31 cellular contexts compared by ENCODE assay signal in genomic region chr5:113225259-113225658, GRCh38.
"Had no signal": no experiment of that assay in that cellular context is flagged by ENCODE, and none has a peak within 500 bp of the region (broad histone marks: within the 10 kb centered on the region; RNA-seq: fewer than 3 reads in every experiment).

No MANE protein-coding gene starts in this region.

- H3K27ac Mint-ChIP-seq: activated CD4-positive, alpha-beta T cell treated with anti-CD3 and anti-CD28 coated beads, Interleukin-2, amount 10 ng/mL, durations not matched to agents 24 days and 14 days; activated CD8-positive, alpha-beta T cell treated with anti-CD3 and anti-CD28 coated beads for 36 hours; activated naive CD8-positive, alpha-beta T cell treated with anti-CD3 and anti-CD28 coated beads for 36 hours; activated T-cell treated with anti-CD3 and anti-CD28 coated beads, Interleukin-2, amount 50 U/mL, for 72 hours; activated T-helper 17 cell treated with anti-CD3 and anti-CD28 coated beads, Interleukin-2, amount 50 U/mL, for 72 hours; T-helper 1 cell treated with Interleukin-12 subunit alpha and Interleukin-12 subunit beta and Interleukin-4 antibody, amounts not matched to agents 30 μg/mL and 1 μg/mL, for 36 hours had no signal

- H3K27me3 ChIP-seq: cardiac muscle cell, SJCRH30 had no signal

- H3K36me3 ChIP-seq: cardiac muscle cell, SJCRH30 had no signal

- H3K9ac ChIP-seq: SK-N-SH had no signal

- H3K9me3 Mint-ChIP-seq: activated CD4-positive, alpha-beta T cell treated with anti-CD3 and anti-CD28 coated beads, Interleukin-2, amount 10 ng/mL, durations not matched to agents 24 days and 14 days; activated CD8-positive, alpha-beta T cell treated with anti-CD3 and anti-CD28 coated beads for 36 hours; activated naive CD8-positive, alpha-beta T cell treated with anti-CD3 and anti-CD28 coated beads for 36 hours; activated T-cell treated with anti-CD3 and anti-CD28 coated beads, Interleukin-2, amount 50 U/mL, for 72 hours; activated T-helper 17 cell treated with anti-CD3 and anti-CD28 coated beads, Interleukin-2, amount 50 U/mL, for 72 hours; T-helper 1 cell treated with Interleukin-12 subunit alpha and Interleukin-12 subunit beta and Interleukin-4 antibody, amounts not matched to agents 30 μg/mL and 1 μg/mL, for 36 hours had no signal

- H3K36me3 Mint-ChIP-seq: activated naive CD8-positive, alpha-beta T cell treated with anti-CD3 and anti-CD28 coated beads for 36 hours had no signal

- H3K27ac ChIP-seq: cardiac muscle cell, SJCRH30 had no signal

- H3K4me3 ChIP-seq: cardiac muscle cell, K562, SJCRH30 had no signal

- H3K4me2 ChIP-seq: SK-N-SH had no signal

- H3K4me1 Mint-ChIP-seq: activated CD4-positive, alpha-beta T cell treated with anti-CD3 and anti-CD28 coated beads, Interleukin-2, amount 10 ng/mL, durations not matched to agents 24 days and 14 days; activated naive CD8-positive, alpha-beta T cell treated with anti-CD3 and anti-CD28 coated beads for 36 hours; activated T-helper 17 cell treated with anti-CD3 and anti-CD28 coated beads, Interleukin-2, amount 50 U/mL, for 72 hours had no signal

- ATAC-seq: activated CD8-positive, alpha-beta T cell treated with anti-CD3 and anti-CD28 coated beads for 36 hours; activated T-cell treated with anti-CD3 and anti-CD28 coated beads, Interleukin-2, amount 50 U/mL, for 72 hours; activated T-helper 17 cell treated with anti-CD3 and anti-CD28 coated beads, Interleukin-2, amount 50 U/mL, for 72 hours; K562; Panc1 had no signal

- DNase-seq: activated CD4-positive, alpha-beta T cell treated with anti-CD3 and anti-CD28 coated beads, Interleukin-2, amount 10 ng/mL, durations not matched to agents 24 days and 14 days; activated CD4-positive, alpha-beta T cell treated with anti-CD3 and anti-CD28 coated beads, Interleukin-2, amount 50 U/mL, for 4 hours; activated CD4-positive, CD25-positive, alpha-beta regulatory T cell; activated CD8-positive, alpha-beta T cell treated with anti-CD3 and anti-CD28 coated beads for 36 hours; activated effector memory CD4-positive, alpha-beta T cell treated with anti-CD3 and anti-CD28 coated beads, Interleukin-2, amount 50 U/mL, for 16 hours; activated naive CD4-positive, alpha-beta T cell; activated naive CD4-positive, alpha-beta T cell treated with anti-CD3 and anti-CD28 coated beads, Interleukin-2, amount 50 U/mL, for 16 hours; activated naive CD8-positive, alpha-beta T cell treated with anti-CD3 and anti-CD28 coated beads for 36 hours; activated T-cell treated with anti-CD3 and anti-CD28 coated beads, Interleukin-2, amount 50 U/mL, for 1 hour; activated T-cell treated with anti-CD3 and anti-CD28 coated beads, Interleukin-2, amount 50 U/mL, for 72 hours; amniotic stem cell; aorta; NCI-H1092 treated with DMSO at 0.1 percent for 48 hours; NCI-H1417; NCI-H146; NCI-H187; NCI-H2029 treated with DMSO at 0.1 percent for 48 hours; NCI-H2171 treated with DMSO at 0.1 percent for 48 hours; NCI-H2227 treated with DMSO at 0.1 percent for 48 hours; NCI-H446; NCI-H510A treated with DMSO at 0.1 percent for 48 hours; NCI-H526 treated with DMSO at 0.1 percent for 48 hours; NCI-H774; SHP77; SK-N-SH had no signal

- H3K27me3 Mint-ChIP-seq: activated CD8-positive, alpha-beta T cell treated with anti-CD3 and anti-CD28 coated beads for 36 hours; activated naive CD8-positive, alpha-beta T cell treated with anti-CD3 and anti-CD28 coated beads for 36 hours; activated T-helper 17 cell treated with anti-CD3 and anti-CD28 coated beads, Interleukin-2, amount 50 U/mL, for 72 hours had no signal

- H3K4me3 Mint-ChIP-seq: activated CD4-positive, alpha-beta T cell treated with anti-CD3 and anti-CD28 coated beads, Interleukin-2, amount 10 ng/mL, durations not matched to agents 24 days and 14 days; activated CD8-positive, alpha-beta T cell treated with anti-CD3 and anti-CD28 coated beads for 36 hours; activated naive CD8-positive, alpha-beta T cell treated with anti-CD3 and anti-CD28 coated beads for 36 hours; activated T-cell treated with anti-CD3 and anti-CD28 coated beads, Interleukin-2, amount 50 U/mL, for 72 hours; activated T-helper 17 cell treated with anti-CD3 and anti-CD28 coated beads, Interleukin-2, amount 50 U/mL, for 72 hours; T-helper 1 cell treated with Interleukin-12 subunit alpha and Interleukin-12 subunit beta and Interleukin-4 antibody, amounts not matched to agents 30 μg/mL and 1 μg/mL, for 36 hours had no signal

- H3K9me3 ChIP-seq: SJCRH30, SK-N-SH had no signal
